8 cellular contexts compared by ENCODE assay signal in genomic region chr21:6109774-6110173, GRCh38.
DNase-seq lines count a peak whose midpoint lies in the region; ATAC-seq, FAIRE-seq and TF ChIP-seq lines count a peak whose summit lies in the region.
"Not testable (repeated sequence)": the region's sequence is repeated elsewhere in the genome, so short reads cannot be mapped to it uniquely, and the experiment has no call there.

No MANE protein-coding gene starts in this region.

- not testable (repeated sequence) for H4K20me1 ChIP-seq in GM23248 (ENCODE audit: insufficient read depth)

- H3K36me3 Mint-ChIP-seq in nephron (ENCODE audit: low read depth), result not testable (repeated sequence)

- FAIRE-seq in bronchial epithelial cell (lab: Jason Lieb, UNC), result not testable (repeated sequence)

- H3K27me3 ChIP-seq in GM23248 (replicated peaks; ENCODE audit: insufficient read depth); bronchial epithelial cell (ENCODE audit: control insufficient read depth, insufficient read depth, low read length); gastrocnemius medialis; uterus: not testable (repeated sequence)

- H3K27me3 Mint-ChIP-seq in nephron (ENCODE audit: low read depth), result not testable (repeated sequence)

- not testable (repeated sequence) for H3K36me3 ChIP-seq in GM23248 (ENCODE audit: low read depth); SK-N-MC (ENCODE audit: insufficient read depth, low read length); bronchial epithelial cell (ENCODE audit: control insufficient read depth, insufficient read depth, low read length); gastrocnemius medialis; uterus

- peak overlapping the region in 1 of 3 experiments; percentile 59 for H3K27ac Mint-ChIP-seq in nephron

- peak overlapping the region; percentile 41 to 75 (median 65) for H3K4me3 Mint-ChIP-seq in nephron

- H2AFZ ChIP-seq in GM23248, result not testable (repeated sequence)

- TF ChIP-seq POLR2A in gastrocnemius medialis (IDR thresholded peaks at IDR 0.05); uterus (IDR thresholded peaks at IDR 0.05): not testable (repeated sequence)

- not testable (repeated sequence) for H3K9me3 Mint-ChIP-seq in nephron

- not testable (repeated sequence) for H3K27ac ChIP-seq in GM23248, SK-N-MC, gastrocnemius medialis
- peak overlapping the region in 1 of 2 donors; percentile 63 for H3K27ac ChIP-seq in uterus

- peak in 1 of 2 donors; percentile 29 for ATAC-seq in gastrocnemius medialis

- in situ Hi-C loops in GM23248 (cut with MboI); gastrocnemius medialis (cut with MboI; ENCODE audit: low sequenced_read_pairs in 4 of 4): not testable (repeated sequence)

- H3K79me2 ChIP-seq in GM23248 (ENCODE audit: insufficient read depth), result not testable (repeated sequence)

- intact Hi-C loops in gastrocnemius medialis (cut with DNase I; ENCODE audit: low total_unique reads); uterus (cut with DNase I; ENCODE audit: low total_unique reads): not testable (repeated sequence)

- H3K9ac ChIP-seq in GM23248; SK-N-MC (ENCODE audit: insufficient read length): not testable (repeated sequence)

- not testable (repeated sequence) for H3K4me1 ChIP-seq in GM23248 (ENCODE audit: insufficient read depth); gastrocnemius medialis; uterus

- 0% methylated on average over 1 to 3 of the region's 13 CpGs for WGBS in GM23248 (ENCODE audit: low coverage in 1 of 2, low lambda C conversion rate in 2 of 2, missing lambda C conversion rate in 2 of 2), 2 experiments

- not testable (repeated sequence) for H3K9me2 ChIP-seq in GM23248 (ENCODE audit: insufficient read depth)

- not testable (repeated sequence) for H3K9me3 ChIP-seq in GM23248 (ENCODE audit: low read depth); SK-N-MC (ENCODE audit: low read depth, low read length); gastrocnemius medialis; uterus

- not testable (repeated sequence) for TF ChIP-seq CTCF in bronchial epithelial cell (IDR thresholded peaks at IDR 0.05; ENCODE audit: insufficient read depth, low read length, severe bottlenecking); fibroblast of villous mesenchyme (IDR thresholded peaks at IDR 0.05; ENCODE audit: insufficient read depth, low read depth, low read length); nephron (IDR thresholded peaks at IDR 0.05; ENCODE audit: unreplicated experiment in 3 of 3); gastrocnemius medialis (IDR thresholded peaks at IDR 0.05 in 4 of 5, conservative IDR thresholded peaks at IDR 0.05 in 1 of 5); uterus (IDR thresholded peaks at IDR 0.05)

- not testable (repeated sequence) for H3K4me1 Mint-ChIP-seq in nephron

- not testable (repeated sequence) for H3K4me2 ChIP-seq in GM23248 (ENCODE audit: unreplicated experiment)

- not testable (repeated sequence) for H3F3A ChIP-seq in GM23248 (ENCODE audit: insufficient read depth)

- DNase-seq in GM23248 (peak; percentile 14), SK-N-MC (ENCODE audit: low read depth, low spot score) (peak; percentile 6), bronchial epithelial cell (ENCODE audit: low read depth) (peak; percentile 11), fibroblast of villous mesenchyme (ENCODE audit: low read depth) (peak; percentile 34), iris pigment epithelial cell (ENCODE audit: low read depth) (peak; percentile 49), gastrocnemius medialis (peak; percentile 16 to 43), uterus (peak; percentile 38 to 75)

- H3K4me3 ChIP-seq in GM23248; SK-N-MC; bronchial epithelial cell (ENCODE audit: low read depth, low read length); fibroblast of villous mesenchyme (ENCODE audit: low read depth, low read length); gastrocnemius medialis; uterus: not testable (repeated sequence)

Comparison
In these comparisons a context has a peak if more than half of its experiments do, and no peak if none do; other contexts are left out.
1. DNase-seq: peak in every context shown above with its lines; median percentile 56 in uterus; 49 in iris pigment epithelial cell; 34 in fibroblast of villous mesenchyme; 30 in gastrocnemius medialis; 14 in GM23248; 11 in bronchial epithelial cell; 6 in SK-N-MC.